8 cellular contexts compared by ENCODE assay signal in the genomic region with DNA sequence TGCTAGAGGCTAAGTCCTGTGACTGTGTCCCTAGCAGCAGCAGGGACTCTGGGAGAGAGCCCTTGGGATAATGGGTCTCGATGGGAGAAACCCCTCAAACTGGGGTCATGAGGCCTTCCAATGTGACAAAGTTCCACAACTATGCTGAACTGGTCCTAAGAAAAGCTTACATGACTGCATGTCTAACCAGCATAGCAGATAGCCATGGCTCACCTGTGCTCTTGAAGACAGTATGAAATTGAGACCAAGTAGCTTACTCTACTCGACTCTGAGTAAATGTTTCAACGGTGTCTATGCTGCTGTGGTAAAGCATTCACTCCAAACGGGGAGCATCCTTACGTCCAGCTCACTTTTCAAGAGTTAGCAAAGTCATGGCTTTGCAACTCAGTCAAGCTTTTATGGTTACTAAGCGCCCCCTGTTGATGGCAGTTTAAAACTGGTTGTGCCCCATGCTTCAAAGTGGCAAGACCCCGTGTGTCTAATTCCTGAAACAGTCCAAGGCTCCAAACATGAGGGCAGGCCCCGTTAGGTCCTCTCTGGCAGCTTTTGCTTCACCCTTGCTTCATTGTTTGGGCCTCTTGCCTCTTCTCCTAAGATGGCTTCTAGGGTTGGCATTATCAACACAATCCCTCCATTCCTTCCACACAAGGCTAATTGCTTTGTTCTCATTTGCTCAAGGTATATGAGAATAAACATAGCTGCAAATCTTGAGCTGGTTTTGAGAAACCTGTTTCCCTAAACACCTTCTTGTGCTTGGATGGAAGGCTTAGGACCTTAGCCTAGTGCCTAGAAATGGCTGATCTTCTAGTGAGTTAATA. TPM values are rescaled to one million over a fixed set of nuclear protein-coding genes. Genes with fewer than 3 reads are reported as not detected.
DNase-seq lines count a peak whose midpoint lies in the region; ATAC-seq and TF ChIP-seq lines count a peak whose summit lies in the region.

No MANE protein-coding gene starts in this region.

- no peak for TF ChIP-seq EP300 in sigmoid colon (IDR thresholded peaks at IDR 0.05)

- intact Hi-C loops in Caco-2 (cut with micrococcal nuclease; ENCODE audit: unreplicated experiment): loop anchor here (1.0 to 2.0 kb wide), 3 partner anchors 57 to 151 kb away; no protein-coding TSS in a partner anchor
- intact Hi-C loops in sigmoid colon (cut with DNase I): loop anchor here (1.0 to 5.0 kb wide), 2 partner anchors 108 to 151 kb away; no protein-coding TSS in a partner anchor

- DNase-seq in Caco-2 (peak; percentile 65 to 72), GM20000 (ENCODE audit: low spot score) (peak; percentile 68), LNCaP clone FGC (ENCODE audit: low read depth) (peak; percentile 44), T-cell (peak; percentile 16 to 77 (median 54)), amniotic stem cell (lab: John Stamatoyannopoulos, UW) (peak; percentile 76), right atrium auricular region (ENCODE audit: low spot score) (peak; percentile 63), sigmoid colon (peak; percentile 74)

- no peaks in the 10 kb centered on the region for H3K36me3 Mint-ChIP-seq in Caco-2 (ENCODE audit: insufficient read depth, unreplicated experiment)
- H3K36me3 Mint-ChIP-seq in T-cell: no peaks in the 10 kb centered on the region

- H3K4me1 Mint-ChIP-seq in Caco-2 (ENCODE audit: low read depth, unreplicated experiment) (peaks cover 8% of the 10 kb centered on the region), T-cell (peaks cover 2 to 7% (median 6%) of the 10 kb centered on the region in 3 donors)

- H3K27me3 Mint-ChIP-seq in Caco-2 (ENCODE audit: insufficient read depth, unreplicated experiment): no peaks in the 10 kb centered on the region
- peaks cover 0 to 9% of the 10 kb centered on the region in 2 donors for H3K27me3 Mint-ChIP-seq in T-cell

- 14 to 17% methylated on average over 8 of the region's 8 CpGs for WGBS in sigmoid colon, 2 donors

- H3K27ac ChIP-seq in right atrium auricular region (no peak overlapping the region), sigmoid colon (no peak overlapping the region)

- H3K4me1 ChIP-seq in Caco-2 (peaks cover 9% of the 10 kb centered on the region; the same call in 1 of the 2 replicates), right atrium auricular region (no peaks in the 10 kb centered on the region), sigmoid colon (no peaks in the 10 kb centered on the region)

- H3K9me3 ChIP-seq in Caco-2 (no peaks in the 10 kb centered on the region), right atrium auricular region (no peaks in the 10 kb centered on the region), sigmoid colon (no peaks in the 10 kb centered on the region)

- no peak overlapping the region for H3K27ac Mint-ChIP-seq in Caco-2 (ENCODE audit: unreplicated experiment)
- no peak overlapping the region for H3K27ac Mint-ChIP-seq in T-cell

- ATAC-seq in T-cell (replicated peaks in 1 of 4): peak; percentile 43 to 78 (median 71)
- no peak for ATAC-seq in HG03196 (IDR thresholded peaks at IDR 0.05; ENCODE audit: unreplicated experiment)

- H3K9me3 Mint-ChIP-seq in Caco-2 (ENCODE audit: unreplicated experiment) (no peaks in the 10 kb centered on the region), T-cell (no peaks in the 10 kb centered on the region)

- no TSS peak for BruUV-seq in Caco-2 (replicated peaks; lab: Mats Ljungman, UMichigan)

- H3K27me3 ChIP-seq in Caco-2 (replicated peaks; ENCODE audit: control insufficient read depth, insufficient read depth, low read length) (no peaks in the 10 kb centered on the region), right atrium auricular region (no peaks in the 10 kb centered on the region), sigmoid colon (no peaks in the 10 kb centered on the region)

- TF ChIP-seq CTCF in Caco-2 (IDR thresholded peaks at IDR 0.05; ENCODE audit: insufficient read depth in 1 of 2, low read depth in 1 of 2, low read length in 1 of 2, severe bottlenecking in 1 of 2, unreplicated experiment in 1 of 2) (peak; percentile 68 to 71), GM20000 (IDR thresholded peaks at IDR 0.05; ENCODE audit: extremely low read depth, missing control alignments) (peak; percentile 69), LNCaP clone FGC (IDR thresholded peaks at IDR 0.05; ENCODE audit: control insufficient read depth, extremely low read depth, insufficient read depth) (peak; percentile 89), right atrium auricular region (IDR thresholded peaks at IDR 0.05) (peak; percentile 59 to 80), sigmoid colon (IDR thresholded peaks at IDR 0.05) (peak; percentile 31 to 69 (median 58))

- no peak for TF ChIP-seq POLR2A in sigmoid colon (IDR thresholded peaks at IDR 0.05)

- H3K4me3 ChIP-seq in Caco-2 (ENCODE audit: low read depth, low read length): no peak overlapping the region
- no peak overlapping the region for H3K4me3 ChIP-seq in LNCaP clone FGC (ENCODE audit: low read depth, low read length)
- H3K4me3 ChIP-seq in right atrium auricular region: no peak overlapping the region
- H3K4me3 ChIP-seq in sigmoid colon: no peak overlapping the region

- H3K4me3 Mint-ChIP-seq in Caco-2 (ENCODE audit: unreplicated experiment) (no peak overlapping the region), T-cell (no peak overlapping the region)

- CTCF ChIA-PET in Caco-2 (lab: Charles Lee): interaction anchor here (0.6 to 3.8 kb wide), 19 partner anchors 10 to 425 kb away, joined by 3 to 49 read pairs (median 6); no protein-coding TSS in a partner anchor
- CTCF ChIA-PET in T-cell (lab: Charles Lee): interaction anchor here (0.6 to 5.7 kb wide), 58 partner anchors 9 to 1026 kb away, joined by 3 to 99 read pairs (median 4); no protein-coding TSS in a partner anchor

- no peaks in the 10 kb centered on the region for H3K36me3 ChIP-seq in Caco-2 (ENCODE audit: control insufficient read depth, insufficient read depth, low read length)
- no peaks in the 10 kb centered on the region for H3K36me3 ChIP-seq in right atrium auricular region
- no peaks in the 10 kb centered on the region for H3K36me3 ChIP-seq in sigmoid colon

- POLR2A ChIA-PET in Caco-2 (lab: Charles Lee): no interaction called here
- POLR2A ChIA-PET in T-cell (lab: Charles Lee): interaction anchor here (0.6 to 0.8 kb wide), 2 partner anchors 44 to 469 kb away, joined by 3 to 7 read pairs; no protein-coding TSS in a partner anchor

RNA-seq across cellular contexts. Expression of a gene that starts 46.6 kb away (rescaled TPM):
- total RNA-seq in Caco-2 (2022): 25.6 and 26.0 TPM in 2 replicates
- total RNA-seq in T-cell: 10 to 100 TPM; 18.9 to 25.5 (median 23.0) TPM
- 1 to 10 TPM; 6.2 to 7.8 TPM for total RNA-seq in right atrium auricular region
- 10 to 100 TPM; 25.5 to 30.1 (median 25.7) TPM for total RNA-seq in sigmoid colon
- 10 to 100 TPM; 27.6 to 72.1 (median 49.9) TPM for polyA plus RNA-seq in sigmoid colon
